ENCODE assay signal across 8 cellular contexts in the genomic region with DNA sequence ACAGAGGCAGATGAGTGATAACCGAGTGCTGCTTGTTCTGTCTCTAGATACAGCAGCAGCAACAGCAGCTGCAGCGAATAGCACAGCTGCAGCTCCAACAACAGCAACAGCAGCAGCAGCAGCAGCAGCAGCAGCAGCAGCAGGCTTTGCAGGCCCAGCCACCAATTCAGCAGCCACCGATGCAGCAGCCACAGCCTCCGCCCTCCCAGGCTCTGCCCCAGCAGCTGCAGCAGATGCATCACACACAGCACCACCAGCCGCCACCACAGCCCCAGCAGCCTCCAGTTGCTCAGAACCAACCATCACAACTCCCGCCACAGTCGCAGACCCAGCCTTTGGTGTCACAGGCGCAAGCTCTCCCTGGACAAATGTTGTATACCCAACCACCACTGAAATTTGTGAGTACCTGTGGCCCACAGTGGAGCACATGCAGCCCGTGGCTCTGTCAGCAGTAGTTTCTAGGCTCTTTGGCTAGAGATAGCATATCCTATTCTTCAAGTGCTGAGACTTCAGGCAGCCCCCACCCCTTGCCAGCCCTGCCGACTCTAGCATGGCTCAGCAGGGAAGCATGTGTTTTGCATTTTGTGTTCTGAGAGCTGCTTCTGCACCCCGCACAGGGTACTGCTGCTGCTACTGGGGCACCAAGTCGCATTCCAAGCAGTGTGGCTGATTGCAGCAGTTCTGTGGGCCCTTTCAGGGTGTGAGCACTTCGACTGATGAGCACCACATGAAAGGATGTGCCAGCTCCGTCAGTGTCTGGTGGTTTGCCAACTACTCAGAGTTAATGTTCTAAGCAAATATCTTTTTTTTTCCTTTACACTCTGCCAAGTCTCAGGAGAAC. TPM values are rescaled to one million over a fixed set of nuclear protein-coding genes. Genes with fewer than 3 reads are reported as not detected.
A peak's percentile ranks its signal among the peaks of the same experiment; 100 is the strongest.
DNase-seq lines count a peak whose midpoint lies in the region; ATAC-seq and TF ChIP-seq lines count a peak whose summit lies in the region.

No MANE protein-coding gene starts in this region.

- H3K4me3 ChIP-seq in epithelial cell of esophagus (ENCODE audit: low read length) (no peak overlapping the region), smooth muscle cell (no peak overlapping the region)

- POLR2A ChIA-PET in activated CD4-positive, alpha-beta memory T cell treated with anti-CD3 and anti-CD28 coated beads for 36 hours (lab: Charles Lee): interaction anchor here (1.4 to 6.4 kb wide), 3 partner anchors 10 to 59 kb away, joined by 4 to 47 read pairs (median 9); partner anchors contain the start of gene MED15

- intact Hi-C loops in activated CD4-positive, alpha-beta memory T cell treated with anti-CD3 and anti-CD28 coated beads for 36 hours (cut with micrococcal nuclease): no loop called here
- intact Hi-C loops in sciatic nerve (cut with DNase I): no loop called here

- ATAC-seq in GM19452 (IDR thresholded peaks at IDR 0.05; ENCODE audit: unreplicated experiment): no peak
- ATAC-seq in sciatic nerve: no peak
- no peak for ATAC-seq in HG02759 (IDR thresholded peaks at IDR 0.05; ENCODE audit: unreplicated experiment)

- peaks cover 93% of the 10 kb centered on the region for H4K20me1 ChIP-seq in smooth muscle cell (ENCODE audit: low read depth)

- H3K36me3 Mint-ChIP-seq in activated CD4-positive, alpha-beta memory T cell treated with anti-CD3 and anti-CD28 coated beads for 36 hours: peaks cover 61% of the 10 kb centered on the region

- H3K79me2 ChIP-seq in smooth muscle cell (ENCODE audit: low read depth): peaks cover 20% of the 10 kb centered on the region

- WGBS in smooth muscle cell (ENCODE audit: low lambda C conversion rate): 86% methylated on average over 14 of the region's 14 CpGs

- H3K9me3 ChIP-seq in smooth muscle cell (replicated peaks; ENCODE audit: low read depth): no peaks in the 10 kb centered on the region

- H3F3A ChIP-seq in smooth muscle cell (ENCODE audit: low read depth): peaks cover 37% of the 10 kb centered on the region

- H2AFZ ChIP-seq in smooth muscle cell (ENCODE audit: low read depth): no peak overlapping the region

- H3K27me3 Mint-ChIP-seq in activated CD4-positive, alpha-beta memory T cell treated with anti-CD3 and anti-CD28 coated beads for 36 hours: no peaks in the 10 kb centered on the region

- H3K4me1 Mint-ChIP-seq in activated CD4-positive, alpha-beta memory T cell treated with anti-CD3 and anti-CD28 coated beads for 36 hours (ENCODE audit: low read depth): peaks cover 90% of the 10 kb centered on the region

- no peak overlapping the region for H3K4me3 Mint-ChIP-seq in activated CD4-positive, alpha-beta memory T cell treated with anti-CD3 and anti-CD28 coated beads for 36 hours

- H3K36me3 ChIP-seq in smooth muscle cell (ENCODE audit: low read depth): no peaks in the 10 kb centered on the region

- no peak for TF ChIP-seq CTCF in epithelial cell of esophagus (IDR thresholded peaks at IDR 0.05; ENCODE audit: insufficient read depth, low read depth, low read length, missing control alignments)
- TF ChIP-seq CTCF in smooth muscle cell (IDR thresholded peaks at IDR 0.05; ENCODE audit: borderline replicate concordance, insufficient read depth, poor library complexity, severe bottlenecking): no peak

- H3K4me2 ChIP-seq in smooth muscle cell: peak overlapping the region; percentile 41

- H3K27ac ChIP-seq in smooth muscle cell (ENCODE audit: low read depth): peak overlapping the region; percentile 87

- DNase-seq in ELR (ENCODE audit: low read depth): peak; percentile 83
- peak; percentile 69 for DNase-seq in activated CD4-positive, alpha-beta memory T cell treated with anti-CD3 and anti-CD28 coated beads for 36 hours
- peak; percentile 83 for DNase-seq in epithelial cell of esophagus (ENCODE audit: low read depth)
- DNase-seq in smooth muscle cell (lab: John Stamatoyannopoulos, UW; ENCODE audit: unreplicated experiment): no peak
- no peak for DNase-seq in OCI-M1 (lab: John Stamatoyannopoulos, UW)
- DNase-seq in sciatic nerve (ENCODE audit: low spot score): no peak

- H3K9ac ChIP-seq in smooth muscle cell (ENCODE audit: low read depth): no peak overlapping the region

- no peaks in the 10 kb centered on the region for H3K9me3 Mint-ChIP-seq in activated CD4-positive, alpha-beta memory T cell treated with anti-CD3 and anti-CD28 coated beads for 36 hours

- peak overlapping the region; percentile 38 for H3K27ac Mint-ChIP-seq in activated CD4-positive, alpha-beta memory T cell treated with anti-CD3 and anti-CD28 coated beads for 36 hours

- no peaks in the 10 kb centered on the region for H3K4me1 ChIP-seq in smooth muscle cell (ENCODE audit: low read depth)

- H3K27me3 ChIP-seq in smooth muscle cell (ENCODE audit: low read depth): no peaks in the 10 kb centered on the region

- CTCF ChIA-PET in activated CD4-positive, alpha-beta memory T cell treated with anti-CD3 and anti-CD28 coated beads for 36 hours (lab: Charles Lee): interaction anchor here (0.7 to 11.7 kb wide), 10 partner anchors 13 to 249 kb away, joined by 3 to 292 read pairs (median 14); partner anchors contain the start of gene MED15

RNA-seq across cellular contexts. Expression of gene MED15, which starts 59.2 kb away (rescaled TPM):
- 10 to 100 TPM; 93.3 to 97.4 TPM for total RNA-seq in activated CD4-positive, alpha-beta memory T cell treated with anti-CD3 and anti-CD28 coated beads for 36 hours
- total RNA-seq in smooth muscle cell: 25.3 and 29.2 TPM in 2 replicates
- polyA plus RNA-seq in smooth muscle cell: 70.5 and 78.5 TPM in 2 replicates
- 130 TPM for total RNA-seq in sciatic nerve

Comparison
In these comparisons a context has a peak if more than half of its experiments do, and no peak if none do; other contexts are left out.
1. DNase-seq: peak in ELR (single experiment), activated CD4-positive, alpha-beta memory T cell treated with anti-CD3 and anti-CD28 coated beads for 36 hours (single experiment) and epithelial cell of esophagus (single experiment); none in smooth muscle cell (single experiment), OCI-M1 (single experiment) and sciatic nerve (single experiment).